Comparison of ENCODE assay signal across 18 cellular contexts in genomic region chr12:70556179-70556869, GRCh38.
DNase-seq lines count a peak whose midpoint lies in the region; ATAC-seq and TF ChIP-seq lines count a peak whose summit lies in the region.
"Had no signal": no experiment of that assay in that cellular context is flagged by ENCODE, and none has a peak within 500 bp of the region (broad histone marks: within the 10 kb centered on the region; RNA-seq: fewer than 3 reads in every experiment).

No MANE protein-coding gene starts in this region.

- CTCF ChIA-PET in MCF 10A (lab: Yijun Ruan, JAX): interaction anchor here (0.5 to 1.0 kb wide), 5 partner anchors 213 to 677 kb away, joined by 3 to 5 read pairs (median 3); no protein-coding TSS in a partner anchor

- H3K4me1 Mint-ChIP-seq in MCF 10A (ENCODE audit: insufficient read depth, unreplicated experiment): peaks cover 13% of the 10 kb centered on the region
- H3K4me1 Mint-ChIP-seq: CD14-positive monocyte had no signal

- no peaks in the 10 kb centered on the region for H3K27me3 Mint-ChIP-seq in MCF 10A (ENCODE audit: insufficient read depth, unreplicated experiment)

- H3K27ac Mint-ChIP-seq in MCF 10A (ENCODE audit: low read depth, unreplicated experiment): peak overlapping the region; percentile 3
- H3K27ac Mint-ChIP-seq: CD14-positive monocyte had no signal

- no peak for TF ChIP-seq POLR2A in breast epithelium (IDR thresholded peaks at IDR 0.05)

- no peak for TF ChIP-seq CTCF in MCF 10A (IDR thresholded peaks at IDR 0.05; ENCODE audit: unreplicated experiment)
- no peak for TF ChIP-seq CTCF in breast epithelium (IDR thresholded peaks at IDR 0.05)
- no peak for TF ChIP-seq CTCF in epithelial cell of esophagus (IDR thresholded peaks at IDR 0.05; ENCODE audit: insufficient read depth, low read depth, low read length, missing control alignments)
- no peak for TF ChIP-seq CTCF in WERI-Rb-1 (IDR thresholded peaks at IDR 0.05; ENCODE audit: low read depth, low read length)

- ATAC-seq in HG02678 (IDR thresholded peaks at IDR 0.05; ENCODE audit: unreplicated experiment): no peak
- ATAC-seq: HepG2 had no signal

- no TSS peak for BruUV-seq in MCF 10A (replicated peaks; lab: Mats Ljungman, UMichigan)

- POLR2A ChIA-PET in MCF 10A (lab: Yijun Ruan, JAX): interaction anchor here (0.6 kb wide), 1 partner anchor 10 kb away, joined by 3 read pairs; no protein-coding TSS in a partner anchor

- H3K36me3 Mint-ChIP-seq in MCF 10A (ENCODE audit: insufficient read depth, unreplicated experiment): no peaks in the 10 kb centered on the region
- H3K36me3 Mint-ChIP-seq: CD14-positive monocyte had no signal

- intact Hi-C loops in MCF 10A (cut with micrococcal nuclease) (no loop called here), breast epithelium (cut with DNase I; ENCODE audit: low total_unique reads) (no loop called here)

- DNase-seq in MCF 10A (ENCODE audit: unreplicated experiment) (peak; percentile 28), breast epithelium (ENCODE audit: low spot score in 2 of 2) (no peak), epithelial cell of esophagus (ENCODE audit: low read depth) (peak; percentile 75), myocyte (ENCODE audit: low read depth) (peak; percentile 51), ureter (ENCODE audit: low spot score) (no peak), WERI-Rb-1 (no peak), NOMO-1 treated with dmso at 0.1 percent for 144 hours (lab: John Stamatoyannopoulos, UW; ENCODE audit: unreplicated experiment) (no peak)
- DNase-seq: DMS79 treated with DMSO at 0.1 percent for 48 hours, NCI-H1417 treated with DMSO at 0.1 percent for 48 hours, NCI-H187 treated with DMSO at 0.1 percent for 48 hours, NCI-H226, NCI-H524, NCI-H82 had no signal

- H3K4me3 Mint-ChIP-seq in MCF 10A (ENCODE audit: unreplicated experiment): peak overlapping the region; percentile 1
- H3K4me3 Mint-ChIP-seq: CD14-positive monocyte had no signal

- H3K36me3 ChIP-seq in breast epithelium: no peaks in the 10 kb centered on the region
- no peaks in the 10 kb centered on the region for H3K36me3 ChIP-seq in WERI-Rb-1

- H3K9me3 ChIP-seq in breast epithelium (no peaks in the 10 kb centered on the region), WERI-Rb-1 (ENCODE audit: severe bottlenecking) (no peaks in the 10 kb centered on the region)

- H3K27me3 ChIP-seq in breast epithelium: no peaks in the 10 kb centered on the region
- no peaks in the 10 kb centered on the region for H3K27me3 ChIP-seq in WERI-Rb-1 (ENCODE audit: insufficient read depth, low read depth, severe bottlenecking)

- H3K4me3 ChIP-seq in breast epithelium (no peak overlapping the region), epithelial cell of esophagus (ENCODE audit: low read length) (no peak overlapping the region), WERI-Rb-1 (ENCODE audit: low read depth, low read length) (no peak overlapping the region)

- H3K27ac ChIP-seq in breast epithelium (no peak overlapping the region), WERI-Rb-1 (no peak overlapping the region)
- H3K27ac ChIP-seq: 22Rv1, KMS-11 had no signal

- H3K4me1 ChIP-seq in breast epithelium: no peaks in the 10 kb centered on the region

- no peaks in the 10 kb centered on the region for H3K9me3 Mint-ChIP-seq in MCF 10A (ENCODE audit: unreplicated experiment)

Comparison
In these comparisons a context has a peak if more than half of its experiments do, and no peak if none do; other contexts are left out.
1. DNase-seq: peak in MCF 10A (single experiment), epithelial cell of esophagus (single experiment) and myocyte (single experiment); none in breast epithelium (0 of 2), ureter (single experiment), WERI-Rb-1 (single experiment) and NOMO-1 treated with dmso at 0.1 percent for 144 hours (single experiment).